In the genomic region with DNA sequence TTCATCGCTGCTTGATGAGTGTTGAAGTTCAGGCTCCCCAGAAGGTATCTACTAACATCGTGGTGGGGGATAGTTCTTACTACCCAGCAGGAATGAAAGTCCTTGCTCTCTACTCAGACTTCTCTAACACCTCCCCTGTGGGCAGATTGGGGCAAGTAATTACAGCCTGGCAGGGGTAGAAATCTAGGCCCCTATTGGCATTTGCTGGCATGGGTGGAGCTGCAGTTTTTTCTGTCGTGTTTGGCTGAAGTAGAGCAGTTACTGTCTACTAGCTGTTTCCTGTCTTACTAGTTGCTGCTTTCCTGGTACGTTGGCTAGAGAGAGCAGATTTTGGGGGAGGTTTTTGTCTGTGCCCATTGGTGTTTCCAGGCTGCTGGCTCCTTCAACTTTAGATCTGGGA, we compare ENCODE assay signal across 21 cellular contexts. TPM values are rescaled to one million over a fixed set of nuclear protein-coding genes. Genes with fewer than 3 reads are reported as not detected.
DNase-seq lines count a peak whose midpoint lies in the region; ATAC-seq and TF ChIP-seq lines count a peak whose summit lies in the region.
"Had no signal": no experiment of that assay in that cellular context is flagged by ENCODE, and none has a peak within 500 bp of the region (broad histone marks: within the 10 kb centered on the region; RNA-seq: fewer than 3 reads in every experiment).

No MANE protein-coding gene starts in this region.

- peaks cover 2 to 20% of the 10 kb centered on the region in 2 donors for H3K36me3 ChIP-seq in psoas muscle (ENCODE audit: insufficient read depth in 1 of 2, low read depth in 1 of 2)

- no peak overlapping the region for H3K4me3 ChIP-seq in Jurkat, Clone E6-1 (ENCODE audit: low read length)
- H3K4me3 ChIP-seq in psoas muscle, result no peak overlapping the region
- no peak overlapping the region for H3K4me3 ChIP-seq in foreskin fibroblast (ENCODE audit: low read depth in 1 of 2, low read length in 2 of 2)
- H3K4me3 ChIP-seq: BLaER1 treated with 17β-estradiol and CSF1 and Interleukin-3, amounts not matched to agents 10 nM and 100 nM; SJCRH30 had no signal

- WGBS in psoas muscle, 3 donors, result 42 to 58% (median 49%) methylated on average over 4 of the region's 4 CpGs

- H3K27me3 Mint-ChIP-seq in activated CD4-positive, alpha-beta T cell treated with anti-CD3 and anti-CD28 coated beads for 36 hours, result no peaks in the 10 kb centered on the region
- H3K27me3 Mint-ChIP-seq in memory B cell, result no peaks in the 10 kb centered on the region

- H3K36me3 Mint-ChIP-seq in activated CD4-positive, alpha-beta T cell treated with anti-CD3 and anti-CD28 coated beads for 36 hours (ENCODE audit: low read depth), result peaks cover 18% of the 10 kb centered on the region
- peaks cover 30% of the 10 kb centered on the region for H3K36me3 Mint-ChIP-seq in memory B cell

- ATAC-seq in activated CD4-positive, alpha-beta T cell treated with anti-CD3 and anti-CD28 coated beads for 36 hours, result peak; percentile 55
- no peak for ATAC-seq in memory B cell (ENCODE audit: low read depth)
- ATAC-seq in psoas muscle, result no peak
- ATAC-seq in GM21360 (IDR thresholded peaks at IDR 0.05; ENCODE audit: unreplicated experiment), result no peak

- H3K9me3 Mint-ChIP-seq in activated CD4-positive, alpha-beta T cell treated with anti-CD3 and anti-CD28 coated beads for 36 hours (ENCODE audit: low read depth), result no peaks in the 10 kb centered on the region
- no peaks in the 10 kb centered on the region for H3K9me3 Mint-ChIP-seq in memory B cell

- H3K27me3 ChIP-seq in psoas muscle (ENCODE audit: insufficient read depth in 3 of 3, low read length in 2 of 3), result no peaks in the 10 kb centered on the region
- H3K27me3 ChIP-seq: BLaER1 treated with 17β-estradiol and CSF1 and Interleukin-3, amounts not matched to agents 10 nM and 100 nM; SJCRH30 had no signal

- DNase-seq in activated CD4-positive, alpha-beta T cell treated with anti-CD3 and anti-CD28 coated beads for 36 hours, result no peak
- DNase-seq in activated CD4-positive, alpha-beta T cell treated with anti-CD3 and anti-CD28 coated beads, Interleukin-2, amount 50 U/mL, for 4 hours, result no peak
- peak; percentile 9 for DNase-seq in Jurkat, Clone E6-1 (ENCODE audit: low read depth, low spot score)
- no peak for DNase-seq in memory B cell (ENCODE audit: low spot score in 2 of 2)
- no peak for DNase-seq in psoas muscle
- no peak for DNase-seq in stimulated activated CD4-positive, alpha-beta T cell treated with anti-CD3 and anti-CD28 coated beads, Interleukin-12 subunit alpha, Interleukin-12 subunit beta, amount 100 ng/mL, for 4 hours
- DNase-seq in foreskin fibroblast, result no peak
- DNase-seq: 8988T, DMS53, EL, GF-D8, NCI-H1105, NCI-H146, NCI-H2029, NCI-H2227 treated with DMSO at 0.1 percent for 48 hours, NCI-H510A treated with DMSO at 0.1 percent for 48 hours, NCI-H774, OCI-M1, SJCRH30 had no signal

- CTCF ChIA-PET in activated CD4-positive, alpha-beta T cell treated with anti-CD3 and anti-CD28 coated beads for 36 hours (lab: Charles Lee), result no interaction called here

- H3K9me3 ChIP-seq in psoas muscle, result no peaks in the 10 kb centered on the region
- H3K9me3 ChIP-seq: SJCRH30 had no signal

- H3K4me1 Mint-ChIP-seq in activated CD4-positive, alpha-beta T cell treated with anti-CD3 and anti-CD28 coated beads for 36 hours, result peaks cover 19% of the 10 kb centered on the region
- peaks cover 9% of the 10 kb centered on the region for H3K4me1 Mint-ChIP-seq in memory B cell

- POLR2A ChIA-PET in activated CD4-positive, alpha-beta T cell treated with anti-CD3 and anti-CD28 coated beads for 36 hours (lab: Charles Lee), result no interaction called here

- H3K27ac Mint-ChIP-seq in activated CD4-positive, alpha-beta T cell treated with anti-CD3 and anti-CD28 coated beads for 36 hours, result no peak overlapping the region
- peak overlapping the region; percentile 14 for H3K27ac Mint-ChIP-seq in memory B cell

- peaks cover 36% of the 10 kb centered on the region for H3K4me1 ChIP-seq in psoas muscle
- H3K4me1 ChIP-seq: BLaER1 treated with 17β-estradiol and CSF1 and Interleukin-3, amounts not matched to agents 10 nM and 100 nM had no signal

- H3K27ac ChIP-seq in psoas muscle, result peak overlapping the region; percentile 23
- H3K27ac ChIP-seq: BLaER1 treated with 17β-estradiol and CSF1 and Interleukin-3, amounts not matched to agents 10 nM and 100 nM; SJCRH30 had no signal

- no peak overlapping the region for H3K4me3 Mint-ChIP-seq in activated CD4-positive, alpha-beta T cell treated with anti-CD3 and anti-CD28 coated beads for 36 hours
- H3K4me3 Mint-ChIP-seq in memory B cell, result no peak overlapping the region

- TF ChIP-seq CTCF in psoas muscle (IDR thresholded peaks at IDR 0.05), result no peak
- no peak for TF ChIP-seq CTCF in foreskin fibroblast (IDR thresholded peaks at IDR 0.05; ENCODE audit: low read depth, low read length)

- intact Hi-C loops in activated CD4-positive, alpha-beta T cell treated with anti-CD3 and anti-CD28 coated beads for 36 hours (cut with DNase I, micrococcal nuclease), result no loop called here
- intact Hi-C loops in psoas muscle (cut with DNase I), result no loop called here

RNA-seq across cellular contexts. Expression of a gene that starts 41.6 kb away (rescaled TPM):
- total RNA-seq in activated CD4-positive, alpha-beta T cell treated with anti-CD3 and anti-CD28 coated beads for 36 hours, result 10 to 100 TPM; 12.9 to 14.3 TPM
- 3.2 TPM for polyA plus RNA-seq in Jurkat, Clone E6-1 (2012; ENCODE audit: insufficient read depth, insufficient read length)
- 100 to 1,000 TPM in 2 of 4 donors, 10 to 100 TPM in 2; 72.0 to 152 (median 97.1) TPM for total RNA-seq in psoas muscle
- polyA plus RNA-seq in psoas muscle, result 10 to 100 TPM; 11.4 to 91.0 (median 24.4) TPM

Comparison
In these comparisons a context has a peak if more than half of its experiments do, and no peak if none do; other contexts are left out.
1. RNA of a gene that starts 41.6 kb away (total RNA-seq): 72.0 to 152 TPM in psoas muscle; 12.9 to 14.3 TPM in activated CD4-positive, alpha-beta T cell treated with anti-CD3 and anti-CD28 coated beads for 36 hours; every median in the first group is over 4 times any median in the second.